ENCODE assay signal across 21 cellular contexts in the genomic region with DNA sequence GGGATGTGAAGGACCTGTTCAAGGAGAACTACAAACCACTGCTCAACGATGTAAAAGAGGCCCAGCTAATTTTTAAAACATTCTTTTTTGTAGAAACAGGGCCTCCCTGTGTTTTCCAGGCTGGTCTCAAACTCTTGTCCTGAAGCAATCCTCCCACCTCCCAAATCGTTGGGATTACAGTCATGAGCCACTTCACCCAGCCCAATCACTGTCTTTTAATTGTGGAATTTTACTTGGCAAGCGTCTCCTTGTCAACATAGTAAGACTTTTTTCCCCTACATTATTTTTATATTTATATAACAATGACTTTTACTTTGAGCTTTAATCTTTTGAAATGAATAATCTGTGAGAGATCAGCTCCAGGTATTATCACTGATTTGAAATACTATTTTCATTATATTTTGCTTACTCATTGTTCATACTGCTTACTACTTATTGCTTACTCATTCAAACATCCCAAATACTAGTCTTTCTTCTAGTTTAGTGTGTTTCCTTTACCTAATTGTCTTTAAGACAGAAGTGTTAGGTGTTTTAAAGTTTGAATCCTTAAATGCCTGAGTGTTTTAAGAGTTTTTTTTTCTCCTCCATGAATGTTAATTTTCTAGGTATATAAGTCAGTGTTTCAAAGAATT. TPM values are rescaled to one million over a fixed set of nuclear protein-coding genes. Genes with fewer than 3 reads are reported as not detected.
A peak's percentile ranks its signal among the peaks of the same experiment; 100 is the strongest.
DNase-seq lines count a peak whose midpoint lies in the region; ATAC-seq, FAIRE-seq and TF ChIP-seq lines count a peak whose summit lies in the region.
"Had no signal": no experiment of that assay in that cellular context is flagged by ENCODE, and none has a peak within 500 bp of the region (broad histone marks: within the 10 kb centered on the region; RNA-seq: fewer than 3 reads in every experiment).

No MANE protein-coding gene starts in this region.

- H3K27ac Mint-ChIP-seq in MCF 10A (ENCODE audit: low read depth, unreplicated experiment) (peak overlapping the region; percentile 67), astrocyte (ENCODE audit: unreplicated experiment) (peak overlapping the region; percentile 64)
- H3K27ac Mint-ChIP-seq: activated naive CD4-positive, alpha-beta T cell treated with anti-CD3 and anti-CD28 coated beads, Interleukin-2, amount 10 ng/mL, durations not matched to agents 7 days and 5 days had no signal

- H3K4me1 ChIP-seq in breast epithelium (no peaks in the 10 kb centered on the region), astrocyte (ENCODE audit: insufficient read depth, low read length) (peaks cover 6% of the 10 kb centered on the region), foreskin keratinocyte (peaks cover 20% of the 10 kb centered on the region)
- H3K4me1 ChIP-seq: Caco-2 had no signal

- H3K27me3 Mint-ChIP-seq in MCF 10A (ENCODE audit: insufficient read depth, unreplicated experiment), result no peaks in the 10 kb centered on the region
- no peaks in the 10 kb centered on the region for H3K27me3 Mint-ChIP-seq in astrocyte (ENCODE audit: low read depth, unreplicated experiment)
- H3K27me3 Mint-ChIP-seq: activated naive CD4-positive, alpha-beta T cell treated with anti-CD3 and anti-CD28 coated beads, Interleukin-2, amount 10 ng/mL, durations not matched to agents 7 days and 5 days; naive B cell; T-helper 17 cell had no signal

- H3K4me3 Mint-ChIP-seq in MCF 10A (ENCODE audit: unreplicated experiment) (no peak overlapping the region), astrocyte (ENCODE audit: unreplicated experiment) (no peak overlapping the region)
- H3K4me3 Mint-ChIP-seq: activated naive CD4-positive, alpha-beta T cell treated with anti-CD3 and anti-CD28 coated beads, Interleukin-2, amount 10 ng/mL, durations not matched to agents 7 days and 5 days; naive B cell; T-helper 17 cell had no signal

- H3K9ac ChIP-seq in astrocyte (ENCODE audit: low read length), result no peak overlapping the region

- CTCF ChIA-PET in MCF 10A (lab: Yijun Ruan, JAX), result interaction anchor here (0.6 to 2.9 kb wide), 6 partner anchors 10 to 1642 kb away, joined by 3 to 7 read pairs (median 3); no protein-coding TSS in a partner anchor

- no peak overlapping the region for H3K27ac ChIP-seq in breast epithelium
- H3K27ac ChIP-seq in astrocyte (ENCODE audit: low read depth, low read length), result peak overlapping the region; percentile 34
- no peak overlapping the region for H3K27ac ChIP-seq in foreskin keratinocyte
- H3K27ac ChIP-seq: suprapubic skin had no signal

- H3K4me1 Mint-ChIP-seq in MCF 10A (ENCODE audit: insufficient read depth, unreplicated experiment), result peaks cover 20% of the 10 kb centered on the region
- peaks cover 12% of the 10 kb centered on the region for H3K4me1 Mint-ChIP-seq in astrocyte (ENCODE audit: low read depth, unreplicated experiment)

- peaks cover 8% of the 10 kb centered on the region for H3K79me2 ChIP-seq in astrocyte (ENCODE audit: insufficient read depth, low read length)

- H3K36me3 ChIP-seq in breast epithelium, result no peaks in the 10 kb centered on the region
- H3K36me3 ChIP-seq in astrocyte (ENCODE audit: insufficient read depth, low read length), result no peaks in the 10 kb centered on the region

- H3K36me3 Mint-ChIP-seq in MCF 10A (ENCODE audit: insufficient read depth, unreplicated experiment), result peaks cover 18% of the 10 kb centered on the region
- peaks cover 25% of the 10 kb centered on the region for H3K36me3 Mint-ChIP-seq in astrocyte (ENCODE audit: low read depth, unreplicated experiment)

- FAIRE-seq in astrocyte (lab: Jason Lieb, UNC), result peak; percentile 52

- DNase-seq in MCF 10A (ENCODE audit: unreplicated experiment) (peak; percentile 25), breast epithelium (ENCODE audit: low spot score in 2 of 2) (no peak), astrocyte (ENCODE audit: low read depth) (peak; percentile 41), foreskin keratinocyte (no peak), amniotic stem cell (lab: John Stamatoyannopoulos, UW) (no peak), DMS53 treated with DMSO at 0.1 percent for 48 hours (lab: John Stamatoyannopoulos, UW; ENCODE audit: unreplicated experiment) (no peak), amygdala (lab: John Stamatoyannopoulos, UW) (no peak), KG1 (lab: John Stamatoyannopoulos, UW) (no peak)
- DNase-seq: activated CD4-positive, alpha-beta T cell treated with anti-CD3 and anti-CD28 coated beads for 1 hour; activated CD8-positive, alpha-beta memory T cell treated with anti-CD3 and anti-CD28 coated beads, Interleukin-2, amount 50 U/mL, for 4 hours; activated naive CD4-positive, alpha-beta T cell treated with anti-CD3 and anti-CD28 coated beads, Interleukin-2, amount 10 ng/mL, durations not matched to agents 7 days and 5 days; Caco-2; erythroblast; hippocampal formation; left colon; naive B cell; NCI-H187 treated with DMSO at 0.1 percent for 48 hours; NCI-H774; RPMI8226; T-helper 17 cell had no signal

- no TSS peak for BruUV-seq in MCF 10A (replicated peaks; lab: Mats Ljungman, UMichigan)

- no peak overlapping the region for H3K4me3 ChIP-seq in breast epithelium
- H3K4me3 ChIP-seq in astrocyte (ENCODE audit: insufficient read depth, low read depth, low read length), result no peak overlapping the region
- H3K4me3 ChIP-seq: suprapubic skin had no signal

- no peaks in the 10 kb centered on the region for H3K9me3 ChIP-seq in breast epithelium
- H3K9me3 ChIP-seq in astrocyte (ENCODE audit: insufficient read depth, low read depth, low read length), result no peaks in the 10 kb centered on the region
- H3K9me3 ChIP-seq: Caco-2, suprapubic skin had no signal

- H3K9me3 Mint-ChIP-seq in MCF 10A (ENCODE audit: unreplicated experiment) (peaks cover 9% of the 10 kb centered on the region), astrocyte (ENCODE audit: unreplicated experiment) (peaks cover 14% of the 10 kb centered on the region)

- H4K20me1 ChIP-seq in astrocyte (ENCODE audit: insufficient read depth, low read length), result peaks cover 3% of the 10 kb centered on the region

- peak; percentile 33 for ATAC-seq in foreskin keratinocyte
- ATAC-seq: left colon, T-helper 17 cell had no signal

- H3K4me2 ChIP-seq in astrocyte (ENCODE audit: low read length), result peak overlapping the region; percentile 31

- intact Hi-C loops in MCF 10A (cut with micrococcal nuclease), result no loop called here
- intact Hi-C loops in breast epithelium (cut with DNase I; ENCODE audit: low total_unique reads), result no loop called here

- H3K27me3 ChIP-seq in breast epithelium, result no peaks in the 10 kb centered on the region
- H3K27me3 ChIP-seq in astrocyte (ENCODE audit: insufficient read depth, low read length), result no peaks in the 10 kb centered on the region
- H3K27me3 ChIP-seq in foreskin keratinocyte, result no peaks in the 10 kb centered on the region
- H3K27me3 ChIP-seq: suprapubic skin had no signal

- TF ChIP-seq CTCF in MCF 10A (IDR thresholded peaks at IDR 0.05; ENCODE audit: unreplicated experiment), result no peak
- TF ChIP-seq CTCF in breast epithelium (IDR thresholded peaks at IDR 0.05), result no peak
- no peak for TF ChIP-seq CTCF in astrocyte (IDR thresholded peaks at IDR 0.05; ENCODE audit: insufficient read depth, low read depth, low read length)
- TF ChIP-seq CTCF in foreskin keratinocyte (conservative IDR thresholded peaks at IDR 0.05), result no peak

- no peak overlapping the region for H2AFZ ChIP-seq in astrocyte (ENCODE audit: low read depth, low read length)

- POLR2A ChIA-PET in MCF 10A (lab: Yijun Ruan, JAX), result interaction anchor here (0.5 to 1.8 kb wide), 6 partner anchors 44 to 515 kb away, joined by 3 to 7 read pairs (median 4); a partner anchor contains a TSS

- TF ChIP-seq POLR2A in breast epithelium (IDR thresholded peaks at IDR 0.05), result no peak

RNA-seq across cellular contexts. Expression of a gene that starts 48.9 kb away (rescaled TPM):
- total RNA-seq in MCF 10A (2022) (21.1 and 27.2 TPM in 2 replicates), breast epithelium (10 to 100 TPM; 29.1 to 49.6 (median 38.7) TPM), astrocyte (37.9 and 38.2 TPM in 2 replicates), foreskin keratinocyte (24.2 and 25.7 TPM in 2 replicates)
- 5.7 and 6.8 TPM in 2 replicates for polyA plus RNA-seq in foreskin keratinocyte

Comparison
In these comparisons a context has a peak if more than half of its experiments do, and no peak if none do; other contexts are left out.
1. DNase-seq: peak in MCF 10A (single experiment) and astrocyte (single experiment); none in breast epithelium (0 of 2), foreskin keratinocyte (0 of 2), amniotic stem cell (single experiment), DMS53 treated with DMSO at 0.1 percent for 48 hours (single experiment), amygdala (0 of 56) and KG1 (single experiment).